30 cellular contexts compared by ENCODE assay signal in the genomic region with DNA sequence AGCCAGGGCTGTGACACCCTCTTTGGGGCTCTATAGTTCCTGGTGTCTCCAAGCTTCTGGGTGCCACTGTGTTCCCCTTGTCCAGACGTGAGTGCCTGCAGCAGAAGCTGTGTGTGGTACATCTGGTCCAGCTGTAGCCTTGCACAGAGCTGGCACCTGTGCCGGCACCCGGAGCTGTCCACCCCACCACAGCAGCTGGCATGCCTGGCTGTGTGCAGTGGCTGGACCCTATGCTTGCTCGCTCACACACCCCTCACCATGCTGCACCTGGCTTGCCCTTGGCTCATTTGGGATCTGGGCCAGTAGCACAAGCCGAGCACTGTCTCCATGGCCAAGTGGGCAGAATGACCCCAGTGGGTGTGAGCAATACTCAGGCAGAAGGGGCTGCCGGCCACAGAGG.
"Had no signal": no experiment of that assay in that cellular context is flagged by ENCODE, and none has a peak within 500 bp of the region (broad histone marks: within the 10 kb centered on the region; RNA-seq: fewer than 3 reads in every experiment).

No MANE protein-coding gene starts in this region.

- H3K27me3 ChIP-seq: colonic mucosa, esophagus muscularis mucosa, gastroesophageal sphincter, heart left ventricle, hepatocyte, left lung, ovary, right lobe of liver, testis, tibial artery, upper lobe of left lung, uterus had no signal

- H3K36me3 ChIP-seq: colonic mucosa, ovary, uterus had no signal

- DNase-seq: colonic mucosa; effector memory CD4-positive, alpha-beta T cell; foreskin keratinocyte; heart left ventricle; kidney; left lung; mesenchymal stem cell; mucosa of descending colon; naive thymus-derived CD4-positive, alpha-beta T cell; nephron progenitor cell; occipital lobe; ovary; psoas muscle; right lobe of liver; small intestine; stimulated activated CD4-positive, alpha-beta T cell treated with anti-CD3 and anti-CD28 coated beads, Interleukin-15, amount 100 ng/mL, for 24 hours; stimulated activated CD4-positive, alpha-beta T cell treated with anti-CD3 and anti-CD28 coated beads, Interleukin-4, amount 100 ng/mL, for 1 hour; stimulated activated CD8-positive, alpha-beta memory T cell treated with anti-CD3 and anti-CD28 coated beads, Interleukin-4, amount 100 ng/mL, for 48 hours; stimulated activated naive CD4-positive, alpha-beta T cell; substantia nigra; testis; tibial artery; uterus had no signal

- H3K27ac ChIP-seq: colonic mucosa, esophagus muscularis mucosa, foreskin keratinocyte, gastroesophageal sphincter, heart left ventricle, hepatocyte, left lung, ovary, psoas muscle, right lobe of liver, testis, tibial artery, upper lobe of left lung, uterus had no signal

- H3K4me3 ChIP-seq: colonic mucosa, esophagus muscularis mucosa, gastroesophageal sphincter, heart left ventricle, hepatocyte, left lung, mucosa of descending colon, ovary, psoas muscle, right lobe of liver, testis, tibial artery, upper lobe of left lung, uterus had no signal

- H3K27me3 Mint-ChIP-seq: dendritic cell treated with granulocyte-macrophage colony-stimulating factor and Interleukin-4, amounts not matched to agents 40 ng/mL and 50 ng/mL, for 4 days; naive thymus-derived CD4-positive, alpha-beta T cell had no signal

- H3K4me3 Mint-ChIP-seq: dendritic cell treated with granulocyte-macrophage colony-stimulating factor and Interleukin-4, amounts not matched to agents 40 ng/mL and 50 ng/mL, for 4 days; mesothelial cell of epicardium; naive thymus-derived CD4-positive, alpha-beta T cell; nephron progenitor cell had no signal

- H3K4me1 ChIP-seq: colonic mucosa, esophagus muscularis mucosa, foreskin keratinocyte, gastroesophageal sphincter, left lung, psoas muscle, right lobe of liver, testis, upper lobe of left lung, uterus had no signal

- H2AFZ ChIP-seq: hepatocyte had no signal

- H3K27ac Mint-ChIP-seq: dendritic cell treated with granulocyte-macrophage colony-stimulating factor and Interleukin-4, amounts not matched to agents 40 ng/mL and 50 ng/mL, for 4 days had no signal

- H3K79me2 ChIP-seq: hepatocyte had no signal

- ATAC-seq: foreskin keratinocyte; gastroesophageal sphincter; left lung; mucosa of descending colon; naive thymus-derived CD4-positive, alpha-beta T cell; psoas muscle had no signal

- H3K4me2 ChIP-seq: hepatocyte had no signal

- H3K9me3 ChIP-seq: colonic mucosa, esophagus muscularis mucosa, gastroesophageal sphincter, psoas muscle, right lobe of liver, testis, uterus had no signal

- FAIRE-seq: endothelial cell of umbilical vein, kidney, small intestine had no signal
